ENCODE assay signal across 10 cellular contexts in genomic region chr13:80889829-80890228, GRCh38.
"Had no signal": no experiment of that assay in that cellular context is flagged by ENCODE, and none has a peak within 500 bp of the region (broad histone marks: within the 10 kb centered on the region; RNA-seq: fewer than 3 reads in every experiment).

No MANE protein-coding gene starts in this region.

- H2AFZ ChIP-seq: GM23248 had no signal

- H3K4me3 ChIP-seq: GM23248, HAP-1 had no signal

- DNase-seq: GM23248, GOT3, H7, HFFc6, KG1 had no signal

- H3K9me3 ChIP-seq: HAP-1 had no signal

- H3K27me3 Mint-ChIP-seq: IgD-negative memory B cell had no signal

- ATAC-seq: HCT116, HepG2 had no signal

- H3K36me3 ChIP-seq: HAP-1 had no signal

- H3K27ac ChIP-seq: GM23248, HL-60 had no signal

- H3K4me3 Mint-ChIP-seq: HFFc6, IgD-negative memory B cell had no signal

- H3K9me3 Mint-ChIP-seq: IgD-negative memory B cell had no signal

- H3K4me1 ChIP-seq: HAP-1 had no signal

- H3K4me1 Mint-ChIP-seq: IgD-negative memory B cell had no signal

- H3K36me3 Mint-ChIP-seq: IgD-negative memory B cell had no signal

- H3K9ac ChIP-seq: GM23248 had no signal

- H3K27ac Mint-ChIP-seq: HFFc6, IgD-negative memory B cell had no signal

- FAIRE-seq: HepG2 had no signal
